10 cellular contexts compared by ENCODE assay signal in genomic region chr7:74033372-74034311, GRCh38. TPM values are rescaled to one million over a fixed set of nuclear protein-coding genes. Genes with fewer than 3 reads are reported as not detected.
DNase-seq lines count a peak whose midpoint lies in the region; ATAC-seq, FAIRE-seq and TF ChIP-seq lines count a peak whose summit lies in the region.
"Had no signal": no experiment of that assay in that cellular context is flagged by ENCODE, and none has a peak within 500 bp of the region (broad histone marks: within the 10 kb centered on the region; RNA-seq: fewer than 3 reads in every experiment).

No MANE protein-coding gene starts in this region.

- H3K4me3 ChIP-seq in BLaER1 (no peak overlapping the region), cardiac fibroblast (replicated peaks in 1 of 2; ENCODE audit: low read depth in 2 of 2, low read length in 2 of 2) (no peak overlapping the region), kidney (ENCODE audit: low read length in 2 of 2) (no peak overlapping the region), rectal smooth muscle tissue (ENCODE audit: low read length) (no peak overlapping the region)

- TF ChIP-seq CTCF in cardiac fibroblast (IDR thresholded peaks at IDR 0.05; ENCODE audit: low read depth, low read length): no peak
- no peak for TF ChIP-seq CTCF in kidney (IDR thresholded peaks at IDR 0.05; ENCODE audit: borderline replicate concordance, extremely low read depth, insufficient read depth)

- 0 out of 2 replicates have a peak overlapping the region, but pooled peaks have one; percentile 7 for H3K4me2 ChIP-seq in BLaER1

- FAIRE-seq in kidney (lab: Jason Lieb, UNC): no peak
- FAIRE-seq: keratinocyte had no signal

- DNase-seq in cardiac fibroblast (ENCODE audit: low read depth in 2 of 2) (peak; percentile 67 to 90), kidney (peak; percentile 91), NCI-H1694 treated with DMSO at 0.1 percent for 48 hours (lab: John Stamatoyannopoulos, UW) (no peak), NCI-H226 (no peak)
- DNase-seq in stimulated activated CD4-positive, alpha-beta T cell treated with anti-CD3 and anti-CD28 coated beads, Interleukin-4, amount 100 ng/mL, for 1 hour: no peak
- DNase-seq: CD4-positive, alpha-beta T cell had no signal

- peaks cover 23% of the 10 kb centered on the region for H3K27me3 ChIP-seq in BLaER1
- no peaks in the 10 kb centered on the region for H3K27me3 ChIP-seq in rectal smooth muscle tissue (ENCODE audit: control insufficient read depth, insufficient read depth, low read length)

- H3K27ac ChIP-seq in BLaER1 (no peak overlapping the region), kidney (ENCODE audit: low read depth in 2 of 2, low read length in 2 of 2) (peak overlapping the region; percentile 51 to 53), rectal smooth muscle tissue (ENCODE audit: low read depth, low read length) (peak overlapping the region; percentile 82)

- no peaks in the 10 kb centered on the region for H3K36me3 ChIP-seq in BLaER1
- no peaks in the 10 kb centered on the region for H3K36me3 ChIP-seq in kidney (ENCODE audit: control insufficient read depth in 1 of 2, insufficient read depth in 2 of 2, low read length in 2 of 2)
- peaks cover 4% of the 10 kb centered on the region for H3K36me3 ChIP-seq in rectal smooth muscle tissue (ENCODE audit: control insufficient read depth, insufficient read depth, low read length)

- H3K9ac ChIP-seq in BLaER1 (no peak overlapping the region), kidney (ENCODE audit: low read length in 2 of 2) (no peak overlapping the region), rectal smooth muscle tissue (ENCODE audit: low read length) (no peak overlapping the region)

- peaks cover 56% of the 10 kb centered on the region for H3K4me1 ChIP-seq in BLaER1
- H3K4me1 ChIP-seq in kidney (ENCODE audit: control insufficient read depth in 1 of 2, insufficient read depth in 1 of 2, low read depth in 1 of 2, low read length in 2 of 2): peaks cover 0 to 7% of the 10 kb centered on the region in 2 donors
- H3K4me1 ChIP-seq in rectal smooth muscle tissue (ENCODE audit: control insufficient read depth, insufficient read depth, low read length): peaks cover 30% of the 10 kb centered on the region

- no peaks in the 10 kb centered on the region for H3K9me3 ChIP-seq in BLaER1
- H3K9me3 ChIP-seq in kidney (ENCODE audit: control insufficient read depth in 1 of 2, low read length in 2 of 2): no peaks in the 10 kb centered on the region

- intact Hi-C loops in kidney (cut with DNase I): no loop called here

- ATAC-seq in HG02763 (IDR thresholded peaks at IDR 0.05; ENCODE audit: unreplicated experiment): no peak

- no peaks in the 10 kb centered on the region for H4K20me1 ChIP-seq in BLaER1

RNA-seq across cellular contexts. Expression of gene ELN, which starts 5.7 kb away (rescaled TPM):
- total RNA-seq in kidney: 44.8 TPM
- polyA plus RNA-seq in kidney (ENCODE audit: insufficient read depth, low read depth, low replicate concordance): 14.9 TPM
- total RNA-seq: CD4-positive, alpha-beta T cell had no signal
- polyA plus RNA-seq: keratinocyte had no signal

RNA-seq across cellular contexts. Expression of gene LIMK1, which starts 50.0 kb away (rescaled TPM):
- total RNA-seq in kidney: 23.8 TPM
- 9.1 TPM for polyA plus RNA-seq in kidney (ENCODE audit: insufficient read depth, low read depth, low replicate concordance)

Comparison
In these comparisons a context has a peak if more than half of its experiments do, and no peak if none do; other contexts are left out.
1. DNase-seq: peak in cardiac fibroblast (2 of 2) and kidney (single experiment); none in NCI-H1694 treated with DMSO at 0.1 percent for 48 hours (single experiment), stimulated activated CD4-positive, alpha-beta T cell treated with anti-CD3 and anti-CD28 coated beads, Interleukin-4, amount 100 ng/mL, for 1 hour (single experiment) and NCI-H226 (single experiment).